Comparison of ENCODE assay signal across 17 cellular contexts in genomic region chr9:84122572-84122971, GRCh38.
DNase-seq lines count a peak whose midpoint lies in the region; ATAC-seq, FAIRE-seq and TF ChIP-seq lines count a peak whose summit lies in the region.
"Had no signal": no experiment of that assay in that cellular context is flagged by ENCODE, and none has a peak within 500 bp of the region (broad histone marks: within the 10 kb centered on the region; RNA-seq: fewer than 3 reads in every experiment).

No MANE protein-coding gene starts in this region.

- no peak overlapping the region for H3K14ac ChIP-seq in H9 (ENCODE audit: insufficient read depth, low read length)

- H2AFZ ChIP-seq in HepG2 (ENCODE audit: low read length) (no peak overlapping the region), H9 (ENCODE audit: low read length) (no peak overlapping the region)

- no peak overlapping the region for H2BK12ac ChIP-seq in H9 (ENCODE audit: insufficient read length, low read depth, low read length)

- no peak overlapping the region for H2BK120ac ChIP-seq in H9 (ENCODE audit: low read depth, low read length, poor library complexity, severe bottlenecking)

- H3K27ac ChIP-seq in HepG2 (ENCODE audit: extremely low read length, insufficient read depth, low read length) (no peak overlapping the region), right lobe of liver (no peak overlapping the region), heart left ventricle (no peak overlapping the region), H9 (ENCODE audit: insufficient read length, low read depth, low read length) (no peak overlapping the region)
- H3K27ac ChIP-seq: C4-2B had no signal

- H4K91ac ChIP-seq in H9 (ENCODE audit: insufficient read length, low read depth, low read length): no peak overlapping the region

- no peaks in the 10 kb centered on the region for H3K23me2 ChIP-seq in H9 (ENCODE audit: insufficient read length, low read depth, low read length, poor library complexity, severe bottlenecking)

- CTCF ChIA-PET in HepG2 (lab: Yijun Ruan, JAX; ENCODE audit: low intra/inter-chr PET ratio, low total read pairs): no interaction called here

- H3K4me1 ChIP-seq in HepG2 (ENCODE audit: insufficient read depth, low read length): no peaks in the 10 kb centered on the region
- no peaks in the 10 kb centered on the region for H3K4me1 ChIP-seq in right lobe of liver
- H3K4me1 ChIP-seq in heart left ventricle: peaks cover 0 to 10% (median 0%) of the 10 kb centered on the region in 12 donors
- no peaks in the 10 kb centered on the region for H3K4me1 ChIP-seq in H9 (ENCODE audit: insufficient read depth, low read length)
- H3K4me1 ChIP-seq: Caco-2 had no signal

- H3K36me3 Mint-ChIP-seq in nephron (ENCODE audit: low read depth) (no peaks in the 10 kb centered on the region), HFFc6 (ENCODE audit: low read depth) (no peaks in the 10 kb centered on the region), H9 (ENCODE audit: insufficient read depth in 1 of 3, low read depth in 3 of 3) (no peaks in the 10 kb centered on the region)

- no TSS peak for BruUV-seq in HepG2 (replicated peaks; lab: Mats Ljungman, UMichigan)

- no peaks in the 10 kb centered on the region for H3K27me3 Mint-ChIP-seq in nephron (ENCODE audit: low read depth)
- H3K27me3 Mint-ChIP-seq in HFFc6 (ENCODE audit: insufficient read depth): no peaks in the 10 kb centered on the region; the same call in 1 of the 2 replicates
- H3K27me3 Mint-ChIP-seq in H9 (ENCODE audit: low read depth): no peaks in the 10 kb centered on the region

- TF ChIP-seq RAD21 in HepG2 (CRISPR knock-in tag; IDR thresholded peaks at IDR 0.05): no peak

- 0 out of 5 replicates have a peak, but pooled peaks cover 0 to 3% of the 10 kb centered on the region in 2 experiments for H3K27me3 ChIP-seq in HepG2 (ENCODE audit: control insufficient read depth in 1 of 2, insufficient read depth in 2 of 2, low read length in 2 of 2)
- H3K27me3 ChIP-seq in right lobe of liver: no peaks in the 10 kb centered on the region
- no peaks in the 10 kb centered on the region for H3K27me3 ChIP-seq in heart left ventricle
- H3K27me3 ChIP-seq in H9 (ENCODE audit: insufficient read depth, low read length): no peaks in the 10 kb centered on the region

- no peak overlapping the region for H2BK20ac ChIP-seq in H9 (ENCODE audit: low read depth, low read length, poor library complexity, severe bottlenecking)

- H4K20me1 ChIP-seq in HepG2 (ENCODE audit: insufficient read depth, low read length) (no peaks in the 10 kb centered on the region), H9 (ENCODE audit: control insufficient read depth, insufficient read depth, insufficient read length) (no peaks in the 10 kb centered on the region)

- no peak overlapping the region for H3K56ac ChIP-seq in H9 (ENCODE audit: insufficient read length, low read depth, low read length)

- H3K27ac Mint-ChIP-seq in nephron (peak overlapping the region; percentile 53 to 86 (median 71)), HFFc6 (no peak overlapping the region), H9 (no peak overlapping the region)
- H3K27ac Mint-ChIP-seq: CD4-positive, alpha-beta T cell had no signal

- WGBS in HepG2 (ENCODE audit: low lambda C conversion rate): 3% methylated on average over 1 of the region's 1 CpG
- 50% methylated on average over 1 of the region's 1 CpG for WGBS in right lobe of liver (ENCODE audit: insufficient coverage, low coverage, low lambda C conversion rate, missing lambda C conversion rate)
- 83 to 90% (median 85%) methylated on average over 1 of the region's 1 CpG for WGBS in heart left ventricle, 4 donors
- no CpG with 5 or more reads among the region's 1 CpG for WGBS in H9 (ENCODE audit: extremely low coverage, insufficient read length, low lambda C conversion rate)

- no peak overlapping the region for H2AK5ac ChIP-seq in H9 (ENCODE audit: insufficient read length, low read length)

- TF ChIP-seq CTCF in HepG2 (CRISPR knock-in tag; IDR thresholded peaks at IDR 0.05) (no peak), right lobe of liver (IDR thresholded peaks at IDR 0.05) (no peak), nephron (IDR thresholded peaks at IDR 0.05; ENCODE audit: unreplicated experiment in 3 of 3) (no peak), heart left ventricle (IDR thresholded peaks at IDR 0.05) (no peak), HFFc6 (IDR thresholded peaks at IDR 0.05) (no peak), H9 (conservative IDR thresholded peaks at IDR 0.05) (no peak)

- in situ Hi-C loops in HepG2 (cut with HindIII; ENCODE audit: extremely low pct_ligation_motif_present, low pct_unique_long_range_greater_than_20kb): no loop called here

- H3T11ph ChIP-seq in H9 (ENCODE audit: low read length): no peak overlapping the region

- DNase-seq in HepG2 (ENCODE audit: low spot score) (no peak), right lobe of liver (no peak), NCI-H69 (lab: John Stamatoyannopoulos, UW) (peak; percentile 39), heart left ventricle (no peak), HFFc6 (no peak), H9 (no peak)
- DNase-seq: AML-193; Caco-2; CD4-positive, alpha-beta T cell; DMS79 treated with DMSO at 0.1 percent for 48 hours; GOT3; H7 had no signal

- TF ChIP-seq EP300 in HepG2 (IDR thresholded peaks at IDR 0.05; ENCODE audit: low read depth in 2 of 2, low read length in 2 of 2) (no peak), HepG2 (CRISPR knock-in tag; IDR thresholded peaks at IDR 0.05; ENCODE audit: borderline replicate concordance) (no peak)

- H3K9ac ChIP-seq in HepG2 (ENCODE audit: insufficient read depth, low read depth, low read length): no peak overlapping the region
- H3K9ac ChIP-seq in H9 (ENCODE audit: extremely low read depth, insufficient read length, low read length): no peak overlapping the region

- H3K4me1 Mint-ChIP-seq in nephron (peaks cover 44% of the 10 kb centered on the region), HFFc6 (ENCODE audit: low read depth) (peaks cover 12% of the 10 kb centered on the region; the same call in 1 of the 2 replicates), H9 (peaks cover 0 to 8% of the 10 kb centered on the region in 2 experiments)

- no peak overlapping the region for H4K8ac ChIP-seq in H9 (replicated peaks; ENCODE audit: insufficient read length, low read depth, low read length)

- H3K4me3 ChIP-seq in HepG2 (replicated peaks in 1 of 3; ENCODE audit: insufficient read depth in 1 of 3, low read depth in 2 of 3, low read length in 3 of 3) (no peak overlapping the region), right lobe of liver (no peak overlapping the region), heart left ventricle (no peak overlapping the region)
- H3K4me3 ChIP-seq: GM12878 had no signal

- TF ChIP-seq POLR2A in HepG2 (IDR thresholded peaks at IDR 0.05; ENCODE audit: insufficient read depth in 1 of 2, low read depth in 2 of 2, low read length in 2 of 2) (no peak), right lobe of liver (IDR thresholded peaks at IDR 0.05) (no peak), heart left ventricle (IDR thresholded peaks at IDR 0.05) (no peak)

- ATAC-seq in HepG2 (no peak), right lobe of liver (no peak), heart left ventricle (no peak)

- no peak overlapping the region for H2BK15ac ChIP-seq in H9 (ENCODE audit: low read depth, low read length)

- H4K5ac ChIP-seq in H9 (ENCODE audit: insufficient read length, low read depth, low read length): no peak overlapping the region

- no peak for FAIRE-seq in HepG2 (lab: Jason Lieb, UNC)
- FAIRE-seq: A204.1, D721Med, GM12878 had no signal

- POLR2A ChIA-PET in HepG2 (lab: Yijun Ruan, JAX): no interaction called here

- H3K79me2 ChIP-seq in HepG2 (ENCODE audit: insufficient read depth, low read length): no peaks in the 10 kb centered on the region
- H3K79me2 ChIP-seq in H9 (ENCODE audit: insufficient read depth, low read length): no peaks in the 10 kb centered on the region

- H3K9me3 ChIP-seq in HepG2 (ENCODE audit: low read length): no peaks in the 10 kb centered on the region
- H3K9me3 ChIP-seq in right lobe of liver: no peaks in the 10 kb centered on the region
- H3K9me3 ChIP-seq in heart left ventricle: peaks cover 0 to 2% (median 0%) of the 10 kb centered on the region in 12 donors
- H3K9me3 ChIP-seq in H9 (ENCODE audit: control insufficient read depth, low read depth, low read length): no peaks in the 10 kb centered on the region
- H3K9me3 ChIP-seq: Caco-2 had no signal

- no peak overlapping the region for H3K23ac ChIP-seq in H9 (ENCODE audit: insufficient read length, low read depth, low read length)

- H3K18ac ChIP-seq in H9 (ENCODE audit: insufficient read length, low read depth, low read length): no peak overlapping the region

- H3K4me2 ChIP-seq in HepG2 (ENCODE audit: low read depth, low read length) (no peak overlapping the region), H9 (ENCODE audit: insufficient read depth, insufficient read length, low read length) (no peak overlapping the region)

- H2BK5ac ChIP-seq in H9 (ENCODE audit: insufficient read length, low read length): no peak overlapping the region

- no peak overlapping the region for H3K4ac ChIP-seq in H9 (ENCODE audit: low read depth, low read length)

- H3K9me3 Mint-ChIP-seq in nephron (peaks cover 7% of the 10 kb centered on the region), HFFc6 (no peaks in the 10 kb centered on the region), H9 (no peaks in the 10 kb centered on the region)

- H3K4me3 Mint-ChIP-seq in nephron: no peak overlapping the region
- H3K4me3 Mint-ChIP-seq in HFFc6: no peak overlapping the region
- no peak overlapping the region for H3K4me3 Mint-ChIP-seq in H9
- H3K4me3 Mint-ChIP-seq: CD4-positive, alpha-beta T cell had no signal

- H3K36me3 ChIP-seq in HepG2 (replicated peaks in 1 of 2; ENCODE audit: control insufficient read depth in 1 of 2, insufficient read depth in 2 of 2, low read length in 2 of 2): no peaks in the 10 kb centered on the region
- H3K36me3 ChIP-seq in right lobe of liver: no peaks in the 10 kb centered on the region
- no peaks in the 10 kb centered on the region for H3K36me3 ChIP-seq in heart left ventricle

- H3K79me1 ChIP-seq in H9 (ENCODE audit: insufficient read depth, low read depth, low read length, poor library complexity, severe bottlenecking): no peaks in the 10 kb centered on the region

- intact Hi-C loops in HepG2 (cut with micrococcal nuclease; ENCODE audit: unreplicated experiment): no loop called here
- intact Hi-C loops in right lobe of liver (cut with DNase I): no loop called here
- intact Hi-C loops in heart left ventricle (cut with DNase I): loop anchor here in 1 of 10 donors (10.0 kb wide), 1 partner anchor 52 kb away; no protein-coding TSS in a partner anchor

TF ChIP-seq in HepG2, 621 proteins besides CTCF, POLR2A, EP300 and RAD21 (continues in another document):
- TF ChIP-seq MAFF (IDR thresholded peaks at IDR 0.05; ENCODE audit: low read depth, low read length) (peak; percentile 32; the same call in 1 of the 2 replicates), ZFP90 (CRISPR knock-in tag; IDR thresholded peaks at IDR 0.05; ENCODE audit: borderline replicate concordance) (no peak), NCOA2 (CRISPR knock-in tag; IDR thresholded peaks at IDR 0.05) (no peak), MAFK (conservative IDR thresholded peaks at IDR 0.05 in 1 of 2, IDR thresholded peaks at IDR 0.05 in 1 of 2; ENCODE audit: low read length in 2 of 2) (peak; percentile 45 to 75; a peak in 3 of 4 replicates)

Comparison
In these comparisons a context has a peak if more than half of its experiments do, and no peak if none do; other contexts are left out.
1. H3K27ac Mint-ChIP-seq: peak in nephron (3 of 3); none in HFFc6 (single experiment) and H9 (0 of 3).